ENCODE assay signal across 1 cellular context in the genomic region with DNA sequence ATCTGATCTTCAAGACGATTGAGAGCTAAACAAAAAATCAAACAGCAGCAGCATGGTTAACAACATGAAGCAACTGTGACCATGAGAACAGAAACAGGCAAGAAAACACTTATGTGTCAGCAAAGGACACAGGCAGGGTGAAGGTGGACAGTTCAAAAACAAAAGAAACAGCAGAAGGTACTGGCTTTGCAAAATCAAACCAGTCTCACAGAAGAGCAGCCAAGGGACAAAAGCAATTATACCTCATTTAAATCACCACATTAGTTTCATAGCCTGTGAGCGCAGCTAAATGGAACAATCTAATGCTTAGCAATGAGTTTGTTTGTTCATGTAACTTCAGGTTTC.
TF ChIP-seq lines count a peak whose summit lies in the region.

No MANE protein-coding gene starts in this region.

TF ChIP-seq in GM12878, 131 proteins besides CTCF, POLR2A, EP300 and RAD21:
- TF ChIP-seq CREM (IDR thresholded peaks at IDR 0.05; ENCODE audit: low read depth), result peak; percentile 9; the same call in 1 of the 2 replicates
- TF ChIP-seq CREB1 (IDR thresholded peaks at IDR 0.05; ENCODE audit: low read depth), result no peak
- TF ChIP-seq, protein P1, sequence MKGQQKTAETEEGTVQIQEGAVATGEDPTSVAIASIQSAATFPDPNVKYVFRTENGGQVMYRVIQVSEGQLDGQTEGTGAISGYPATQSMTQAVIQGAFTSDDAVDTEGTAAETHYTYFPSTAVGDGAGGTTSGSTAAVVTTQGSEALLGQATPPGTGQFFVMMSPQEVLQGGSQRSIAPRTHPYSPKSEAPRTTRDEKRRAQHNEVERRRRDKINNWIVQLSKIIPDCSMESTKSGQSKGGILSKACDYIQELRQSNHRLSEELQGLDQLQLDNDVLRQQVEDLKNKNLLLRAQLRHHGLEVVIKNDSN (IDR thresholded peaks at IDR 0.05; ENCODE audit: borderline replicate concordance, extremely low read length, insufficient read depth, low read depth, low read length), result no peak
